In genomic region chr17:55224746-55225145, GRCh38 we compare ENCODE assay signal across 29 cellular contexts. TPM values are rescaled to one million over a fixed set of nuclear protein-coding genes. Genes with fewer than 3 reads are reported as not detected.
"Had no signal": no experiment of that assay in that cellular context is flagged by ENCODE, and none has a peak within 500 bp of the region (broad histone marks: within the 10 kb centered on the region; RNA-seq: fewer than 3 reads in every experiment).

No MANE protein-coding gene starts in this region.

- H3K36me3 ChIP-seq: left lung, lower lobe of right lung, pancreas, prostate gland, stomach, thyroid gland, transverse colon, upper lobe of left lung, vagina had no signal

- H3K9me3 ChIP-seq: left lung, lower lobe of right lung, pancreas, prostate gland, stomach, testis, thyroid gland, transverse colon, upper lobe of left lung, vagina had no signal

- H3K4me1 ChIP-seq: left lung, lower lobe of right lung, pancreas, prostate gland, stomach, testis, thyroid gland, transverse colon, upper lobe of left lung, vagina had no signal

- H3K27me3 ChIP-seq: left lung, pancreas, stomach, testis, thyroid gland, transverse colon, upper lobe of left lung, vagina had no signal

- H3K27ac ChIP-seq: left lung, lower lobe of right lung, pancreas, prostate gland, skin epidermis, stomach, testis, thyroid gland, transverse colon, upper lobe of left lung, vagina had no signal

- DNase-seq: immature natural killer cell; kidney; left colon; left lung; lower lobe of right lung; mammary epithelial cell; mesenchymal stem cell; naive thymus-derived CD8-positive, alpha-beta T cell; nucleus accumbens; pancreas; posterior cingulate gyrus; retina; right cardiac atrium; stimulated activated CD4-positive, alpha-beta T cell treated with anti-CD3 and anti-CD28 coated beads, Interleukin-12 subunit alpha, Interleukin-12 subunit beta, amount 100 ng/mL, for 4 hours; stimulated activated CD4-positive, alpha-beta T cell treated with anti-CD3 and anti-CD28 coated beads, Interleukin-15, amount 100 ng/mL, for 24 hours; stimulated activated CD4-positive, alpha-beta T cell treated with anti-CD3 and anti-CD28 coated beads, Interleukin-2, amount 100 ng/mL, for 24 hours; stimulated activated CD4-positive, alpha-beta T cell treated with anti-CD3 and anti-CD28 coated beads, Interleukin-4, amount 100 ng/mL, for 1 hour; stimulated activated naive B cell treated with anti-CD40 and anti-IgM and Interleukin-4, amounts not matched to agents 10 μg/mL and 1 μg/mL and 100 μg/mL, for 72 hours; stimulated activated naive CD8-positive, alpha-beta T cell treated with anti-CD3 and anti-CD28 coated beads, Interleukin-15, Interleukin-2, amounts not matched to agents 100 U/mL and 50 U/mL, for 24 hours; stomach; testis; thyroid gland; transverse colon; upper lobe of left lung had no signal

- ATAC-seq: left colon; left lung; lower lobe of right lung; naive thymus-derived CD8-positive, alpha-beta T cell; pancreas; right cardiac atrium; sciatic nerve; stimulated activated naive B cell treated with anti-CD40 and anti-IgM and Interleukin-4, amounts not matched to agents 10 μg/mL and 1 μg/mL and 100 μg/mL, for 72 hours; stimulated activated naive CD8-positive, alpha-beta T cell treated with anti-CD3 and anti-CD28 coated beads, Interleukin-15, Interleukin-2, amounts not matched to agents 100 U/mL and 50 U/mL, for 24 hours had no signal

- H3K4me3 ChIP-seq: left lung, lower lobe of right lung, pancreas, prostate gland, skin epidermis, stomach, testis, thyroid gland, transverse colon, upper lobe of left lung, vagina had no signal

RNA-seq across cellular contexts. Expression of gene HLF, which starts 40.0 kb away (rescaled TPM):
- total RNA-seq: neural crest cell had no signal
